ENCODE assay signal across 8 cellular contexts in genomic region chr1:68497358-68497698, GRCh38. TPM values are rescaled to one million over a fixed set of nuclear protein-coding genes. Genes with fewer than 3 reads are reported as not detected.
DNase-seq lines count a peak whose midpoint lies in the region; ATAC-seq and TF ChIP-seq lines count a peak whose summit lies in the region.

No MANE protein-coding gene starts in this region.

- H3K36me3 Mint-ChIP-seq in CD4-positive, alpha-beta T cell (ENCODE audit: low read depth): no peaks in the 10 kb centered on the region

- H3K9me2 ChIP-seq in PC-3 (replicated peaks; ENCODE audit: low read length): no peaks in the 10 kb centered on the region

- TF ChIP-seq EP300 in gastroesophageal sphincter (IDR thresholded peaks at IDR 0.05): no peak

- no peaks in the 10 kb centered on the region for H3K9me3 ChIP-seq in CD4-positive, alpha-beta T cell (ENCODE audit: control insufficient read depth, low read length)
- no peaks in the 10 kb centered on the region for H3K9me3 ChIP-seq in PC-3 (ENCODE audit: low read length)
- H3K9me3 ChIP-seq in gastroesophageal sphincter: no peaks in the 10 kb centered on the region
- H3K9me3 ChIP-seq in skeletal muscle tissue (ENCODE audit: control insufficient read depth in 3 of 3, low read length in 3 of 3): no peaks in the 10 kb centered on the region

- intact Hi-C loops in CD4-positive, alpha-beta T cell (cut with DNase I, micrococcal nuclease): no loop called here
- intact Hi-C loops in PC-3 (cut with micrococcal nuclease): loop anchor here (2.0 kb wide), 1 partner anchor 53 kb away; no protein-coding TSS in a partner anchor
- intact Hi-C loops in posterior vena cava (cut with DNase I): no loop called here

- POLR2A ChIA-PET in CD4-positive, alpha-beta T cell (lab: Charles Lee): interaction anchor here (0.6 kb wide), 1 partner anchor 23 kb away, joined by 3 read pairs; no protein-coding TSS in a partner anchor
- POLR2A ChIA-PET in PC-3 (lab: Charles Lee; ENCODE audit: unreplicated experiment): interaction anchor here (0.6 kb wide), 2 partner anchors 31 to 94 kb away, joined by 3 to 4 read pairs; no protein-coding TSS in a partner anchor

- CTCF ChIA-PET in CD4-positive, alpha-beta T cell (lab: Charles Lee): interaction anchor here (0.5 kb wide), 1 partner anchor 9 kb away, joined by 3 read pairs; no protein-coding TSS in a partner anchor
- CTCF ChIA-PET in PC-3 (lab: Charles Lee): interaction anchor here (0.5 kb wide), 1 partner anchor 8 kb away, joined by 4 read pairs; no protein-coding TSS in a partner anchor

- WGBS in gastroesophageal sphincter (ENCODE audit: low coverage in 1 of 2), 2 donors: 10 to 20% methylated on average over 2 to 3 of the region's 3 CpGs

- H3K27me3 ChIP-seq in CD4-positive, alpha-beta T cell (ENCODE audit: control insufficient read depth, insufficient read depth, low read length): peaks cover 6% of the 10 kb centered on the region
- H3K27me3 ChIP-seq in PC-3 (ENCODE audit: low read length) (no peaks in the 10 kb centered on the region), gastroesophageal sphincter (no peaks in the 10 kb centered on the region), skeletal muscle tissue (ENCODE audit: control insufficient read depth in 3 of 3, insufficient read depth in 3 of 3, low read length in 3 of 3) (no peaks in the 10 kb centered on the region)

- H3K9ac ChIP-seq in PC-3 (ENCODE audit: low read length): no peak overlapping the region; the same call in 1 of the 2 replicates
- peak overlapping the region; percentile 41 to 77 (median 59) for H3K9ac ChIP-seq in skeletal muscle tissue (ENCODE audit: low read depth in 1 of 3, low read length in 3 of 3)

- H3K9me3 Mint-ChIP-seq in CD4-positive, alpha-beta T cell: no peaks in the 10 kb centered on the region

- TF ChIP-seq CTCF in CD4-positive, alpha-beta T cell (IDR thresholded peaks at IDR 0.05): no peak
- TF ChIP-seq CTCF in PC-3 (conservative IDR thresholded peaks at IDR 0.05; ENCODE audit: low read depth, low read length): no peak
- TF ChIP-seq CTCF in gastroesophageal sphincter (IDR thresholded peaks at IDR 0.05): no peak

- no peak for DNase-seq in CD4-positive, alpha-beta T cell
- no peak for DNase-seq in PC-3
- DNase-seq in posterior vena cava (ENCODE audit: low spot score): no peak
- no peak for DNase-seq in NCI-H1436 (lab: John Stamatoyannopoulos, UW)
- DNase-seq in NCI-H2107 treated with DMSO at 0.1 percent for 48 hours (lab: John Stamatoyannopoulos, UW; ENCODE audit: unreplicated experiment): no peak

- peaks cover 15% of the 10 kb centered on the region; the same call in 1 of the 2 replicates for H3K36me3 ChIP-seq in PC-3 (ENCODE audit: low read depth, low read length)
- no peaks in the 10 kb centered on the region for H3K36me3 ChIP-seq in gastroesophageal sphincter
- no peaks in the 10 kb centered on the region for H3K36me3 ChIP-seq in skeletal muscle tissue (ENCODE audit: control insufficient read depth in 3 of 3, insufficient read depth in 3 of 3, low read length in 3 of 3)

- H3K4me1 Mint-ChIP-seq in CD4-positive, alpha-beta T cell (ENCODE audit: low read depth): peaks cover 22% of the 10 kb centered on the region

- no peak for ATAC-seq in CD4-positive, alpha-beta T cell (ENCODE audit: poor library complexity)
- ATAC-seq in GM21786 (IDR thresholded peaks at IDR 0.05; ENCODE audit: unreplicated experiment) (peak; percentile 13), PC-3 (peak; percentile 2; the same call in 1 of the 2 replicates), gastroesophageal sphincter (no peak)

- peak overlapping the region; percentile 99 for H3K4me2 ChIP-seq in PC-3 (ENCODE audit: low read length)

- peak overlapping the region; percentile 88 for H3K4me3 Mint-ChIP-seq in CD4-positive, alpha-beta T cell

- peak overlapping the region; percentile 92 for H2AFZ ChIP-seq in PC-3 (ENCODE audit: low read length)

- H3K4me3 ChIP-seq in PC-3 (ENCODE audit: low read length): peak overlapping the region; percentile 82
- H3K4me3 ChIP-seq in gastroesophageal sphincter: peak overlapping the region; percentile 45 to 63
- H3K4me3 ChIP-seq in skeletal muscle tissue (ENCODE audit: low read length in 3 of 3): peak overlapping the region; percentile 76 to 90 (median 84)

- H3K27me3 Mint-ChIP-seq in CD4-positive, alpha-beta T cell: peaks cover 15% of the 10 kb centered on the region

- peaks cover 33% of the 10 kb centered on the region for H3K4me1 ChIP-seq in PC-3 (ENCODE audit: insufficient read depth, low read length)
- H3K4me1 ChIP-seq in gastroesophageal sphincter: peaks cover 0 to 16% (median 8%) of the 10 kb centered on the region in 3 donors
- H3K4me1 ChIP-seq in skeletal muscle tissue (ENCODE audit: control insufficient read depth in 3 of 3, insufficient read depth in 3 of 3, low read length in 3 of 3): peaks cover 10 to 16% (median 12%) of the 10 kb centered on the region in 3 donors

- H4K20me1 ChIP-seq in PC-3 (ENCODE audit: low read length): no peaks in the 10 kb centered on the region

- H3F3A ChIP-seq in PC-3 (ENCODE audit: low read length, unreplicated experiment): no peaks in the 10 kb centered on the region

- peaks cover 45% of the 10 kb centered on the region for H3K79me2 ChIP-seq in PC-3 (ENCODE audit: low read length)

- H3K27ac Mint-ChIP-seq in CD4-positive, alpha-beta T cell: no peak overlapping the region

- BruUV-seq in PC-3 (replicated peaks; lab: Mats Ljungman, UMichigan): no TSS peak

- TF ChIP-seq POLR2A in gastroesophageal sphincter (IDR thresholded peaks at IDR 0.05): no peak

- no peak overlapping the region for H3K27ac ChIP-seq in CD4-positive, alpha-beta T cell (ENCODE audit: low read depth, low read length)
- no peak overlapping the region for H3K27ac ChIP-seq in PC-3 (ENCODE audit: low read length)
- H3K27ac ChIP-seq in gastroesophageal sphincter: peak overlapping the region in 3 of 4 donors; percentile 15 to 60 (median 59)
- no peak overlapping the region for H3K27ac ChIP-seq in skeletal muscle tissue (ENCODE audit: low read depth, low read length)

RNA-seq across cellular contexts. Expression of gene DEPDC1, which starts 0.4 kb away (rescaled TPM):
- not detected for total RNA-seq in CD4-positive, alpha-beta T cell
- total RNA-seq in PC-3 (2014; rRNA removed): 21.0 and 21.6 TPM in 2 replicates
- under 1 TPM in 1 of 4 donors, not detected in 3; 0.25 TPM for total RNA-seq in gastroesophageal sphincter
- 3.1 TPM for total RNA-seq in skeletal muscle tissue
- total RNA-seq in posterior vena cava: under 1 TPM; 0.10 to 0.19 TPM

RNA-seq across cellular contexts. Expression of gene RPE65, which starts 47.6 kb away (rescaled TPM):
- not detected for total RNA-seq in CD4-positive, alpha-beta T cell
- not detected in 2 replicates for total RNA-seq in PC-3 (2014; rRNA removed)
- not detected for total RNA-seq in gastroesophageal sphincter
- total RNA-seq in skeletal muscle tissue: not detected
- under 1 TPM in 1 of 2 donors, not detected in 1; 0.19 TPM for total RNA-seq in posterior vena cava

Comparison
In these comparisons a context has a peak if more than half of its experiments do, and no peak if none do; other contexts are left out.
1. ATAC-seq: peak in GM21786 (single experiment) and PC-3 (single experiment); none in CD4-positive, alpha-beta T cell (single experiment) and gastroesophageal sphincter (single experiment).
2. H3K27ac ChIP-seq: peak in gastroesophageal sphincter (3 of 4); none in CD4-positive, alpha-beta T cell (single experiment), PC-3 (single experiment) and skeletal muscle tissue (single experiment).
3. Peak in every context shown above with its lines, with median percentiles within 50 percentile points of each other: H3K4me3 ChIP-seq.